ENCODE assay signal across 1 cellular context in genomic region chr7:6451224-6451705, GRCh38.
TF ChIP-seq lines count a peak whose summit lies in the region.

No MANE protein-coding gene starts in this region.

TF ChIP-seq in K562, 482 proteins besides CTCF, POLR2A, EP300 and RAD21 (continued from another document and continues in another):
- TF ChIP-seq KDM5B (IDR thresholded peaks at IDR 0.05; ENCODE audit: insufficient replicate concordance, low read depth, low read length) (no peak), PCBP2 (IDR thresholded peaks at IDR 0.05; ENCODE audit: low read depth, low read length, poor library complexity, severe bottlenecking) (no peak), ZNF384 (IDR thresholded peaks at IDR 0.05; ENCODE audit: low read depth, low read length) (peak; percentile 92), HOMEZ (CRISPR knock-in tag; IDR thresholded peaks at IDR 0.05) (no peak), TCF3 (CRISPR knock-in tag; IDR thresholded peaks at IDR 0.05) (peak; percentile 99), CXXC5 (CRISPR knock-in tag; IDR thresholded peaks at IDR 0.05) (peak; percentile 42; the same call in 1 of the 2 replicates), GABPB1 (CRISPR knock-in tag; IDR thresholded peaks at IDR 0.05) (0 out of 2 replicates have a peak, but pooled peaks have one; percentile 44), ZBTB9 (CRISPR knock-in tag; IDR thresholded peaks at IDR 0.05) (peak; percentile 52; the same call in 1 of the 2 replicates), LEF1 (IDR thresholded peaks at IDR 0.05) (peak; percentile 75; the same call in 1 of the 2 replicates), ZNF23 (CRISPR knock-in tag; IDR thresholded peaks at IDR 0.05) (no peak), ZNF277 (CRISPR knock-in tag; IDR thresholded peaks at IDR 0.05; ENCODE audit: borderline replicate concordance) (no peak), SIX5 (IDR thresholded peaks at IDR 0.05; ENCODE audit: borderline replicate concordance in 1 of 2, insufficient read depth in 1 of 2, low read depth in 1 of 2, low read length in 2 of 2) (no peak), MCM5 (IDR thresholded peaks at IDR 0.05; ENCODE audit: low read depth) (no peak), ZBTB17 (CRISPR knock-in tag; IDR thresholded peaks at IDR 0.05) (no peak), VEZF1 (CRISPR knock-in tag; IDR thresholded peaks at IDR 0.05) (peak; percentile 68), MAFK (IDR thresholded peaks at IDR 0.05; ENCODE audit: low read length) (0 out of 2 replicates have a peak, but pooled peaks have one; percentile 2), ZNF140 (CRISPR knock-in tag; IDR thresholded peaks at IDR 0.05) (no peak), KLF1 (tag; IDR thresholded peaks at IDR 0.05) (no peak), DNMT1 (IDR thresholded peaks at IDR 0.05) (0 out of 2 replicates have a peak, but pooled peaks have one; percentile 24), ZNF165 (CRISPR knock-in tag; IDR thresholded peaks at IDR 0.05; ENCODE audit: borderline replicate concordance) (no peak), ILK (tag; IDR thresholded peaks at IDR 0.05; ENCODE audit: borderline replicate concordance, low read depth) (no peak), PRMT5 (CRISPR knock-in tag; IDR thresholded peaks at IDR 0.05) (no peak), POLR2B (IDR thresholded peaks at IDR 0.05; ENCODE audit: low read depth, partially characterized antibody) (no peak), MEIS2 (IDR thresholded peaks at IDR 0.05; ENCODE audit: partially characterized antibody) (no peak), POLR2G (IDR thresholded peaks at IDR 0.05; ENCODE audit: low read depth, low read length) (no peak), ZNF212 (CRISPR knock-in tag; IDR thresholded peaks at IDR 0.05) (no peak), RBM14 (IDR thresholded peaks at IDR 0.05; ENCODE audit: borderline replicate concordance, insufficient read depth, low read depth, low read length) (no peak), CREBBP (IDR thresholded peaks at IDR 0.05; ENCODE audit: low read depth, low read length) (no peak), ZNF175 (CRISPR knock-in tag; IDR thresholded peaks at IDR 0.05; ENCODE audit: low read depth) (peak; percentile 93), SMAD2 (IDR thresholded peaks at IDR 0.05; ENCODE audit: low read depth, low read length) (no peak), PATZ1 (CRISPR knock-in tag; IDR thresholded peaks at IDR 0.05; ENCODE audit: borderline replicate concordance) (no peak), TCF7 (IDR thresholded peaks at IDR 0.05; ENCODE audit: borderline replicate concordance) (no peak), HNRNPL (IDR thresholded peaks at IDR 0.05; ENCODE audit: low read depth, low read length) (no peak), SOX6 (IDR thresholded peaks at IDR 0.05) (peak; percentile 95), CUX1 (CRISPR knock-in tag; IDR thresholded peaks at IDR 0.05) (peak; percentile 97), ETS1 (conservative IDR thresholded peaks at IDR 0.05; ENCODE audit: control insufficient read depth, low read depth, low read length) (0 out of 2 replicates have a peak, but pooled peaks have one; percentile 41), BHLHE40 (IDR thresholded peaks at IDR 0.05; ENCODE audit: low read length) (peak; percentile 73; the same call in 1 of the 2 replicates), MCM3 (IDR thresholded peaks at IDR 0.05) (no peak), SMAD1 (IDR thresholded peaks at IDR 0.05; ENCODE audit: low read depth, low read length, partially characterized antibody) (peak; percentile 63), NUFIP1 (IDR thresholded peaks at IDR 0.05; ENCODE audit: partially characterized antibody) (no peak), MAZ (CRISPR knock-in tag; conservative IDR thresholded peaks at IDR 0.05 in 1 of 2, IDR thresholded peaks at IDR 0.05 in 1 of 2) (0 out of 4 replicates have a peak, but pooled peaks of 1 of the 2 experiments have one; percentile 27), ELK3 (CRISPR knock-in tag; IDR thresholded peaks at IDR 0.05) (no peak), ZNF311 (CRISPR knock-in tag; IDR thresholded peaks at IDR 0.05) (no peak; the same call in 1 of the 2 replicates), CEBPG (CRISPR knock-in tag; IDR thresholded peaks at IDR 0.05) (no peak), CEBPG (tag; conservative IDR thresholded peaks at IDR 0.05 in 1 of 2, IDR thresholded peaks at IDR 0.05 in 1 of 2) (no peak), NKRF (IDR thresholded peaks at IDR 0.05; ENCODE audit: borderline replicate concordance) (no peak), POLR2AphosphoS5 (IDR thresholded peaks at IDR 0.05; ENCODE audit: control insufficient read depth, insufficient read depth, low read depth, low read length) (peak; percentile 98), E2F6 (IDR thresholded peaks at IDR 0.05; ENCODE audit: borderline replicate concordance in 1 of 2, extremely low read depth in 1 of 2, insufficient read depth in 1 of 2, insufficient read length in 1 of 2, low read depth in 1 of 2, low read length in 1 of 2, poor library complexity in 1 of 2, severe bottlenecking in 1 of 2) (no peak), EHMT2 (IDR thresholded peaks at IDR 0.05) (no peak)
